In genomic region chr1:89598450-89599331, GRCh38 we compare ENCODE assay signal across 8 cellular contexts. TPM values are rescaled to one million over a fixed set of nuclear protein-coding genes. Genes with fewer than 3 reads are reported as not detected.
DNase-seq lines count a peak whose midpoint lies in the region; ATAC-seq, FAIRE-seq and TF ChIP-seq lines count a peak whose summit lies in the region.

No MANE protein-coding gene starts in this region.

- no TSS peak for BruUV-seq in MCF 10A (replicated peaks; lab: Mats Ljungman, UMichigan)

- H3K4me1 ChIP-seq in aorta (ENCODE audit: control insufficient read depth in 1 of 2, insufficient read depth in 2 of 2, low read length in 2 of 2): no peaks in the 10 kb centered on the region

- CTCF ChIA-PET in MCF 10A (lab: Yijun Ruan, JAX): interaction anchor here (0.6 to 4.9 kb wide), 25 partner anchors 8 to 945 kb away, joined by 3 to 58 read pairs (median 4); no protein-coding TSS in a partner anchor

- peak; percentile 46 for ATAC-seq in HG03520 (IDR thresholded peaks at IDR 0.05; ENCODE audit: unreplicated experiment)
- no peak for ATAC-seq in GM21447 (IDR thresholded peaks at IDR 0.05; ENCODE audit: unreplicated experiment)
- ATAC-seq in aorta (ENCODE audit: low FRiP score): no peak
- no peak for ATAC-seq in GM18868 (IDR thresholded peaks at IDR 0.05; ENCODE audit: unreplicated experiment)

- H3K4me3 ChIP-seq in aorta (ENCODE audit: low read length in 2 of 2): no peak overlapping the region

- H3K27ac ChIP-seq in aorta (ENCODE audit: low read depth in 1 of 2, low read length in 2 of 2): no peak overlapping the region

- no peak overlapping the region for H3K4me3 Mint-ChIP-seq in MCF 10A (ENCODE audit: unreplicated experiment)

- no peaks in the 10 kb centered on the region for H3K36me3 ChIP-seq in aorta (ENCODE audit: control insufficient read depth in 1 of 2, insufficient read depth in 2 of 2, low read length in 1 of 2)

- no peaks in the 10 kb centered on the region for H3K9me3 Mint-ChIP-seq in MCF 10A (ENCODE audit: unreplicated experiment)

- no peaks in the 10 kb centered on the region for H3K27me3 Mint-ChIP-seq in MCF 10A (ENCODE audit: insufficient read depth, unreplicated experiment)

- POLR2A ChIA-PET in MCF 10A (lab: Yijun Ruan, JAX): interaction anchor here (1.0 kb wide), 2 partner anchors 17 to 113 kb away, joined by 4 read pairs; no protein-coding TSS in a partner anchor

- peak; percentile 53 for TF ChIP-seq CTCF in MCF 10A (IDR thresholded peaks at IDR 0.05; ENCODE audit: unreplicated experiment)

- H3K9me3 ChIP-seq in aorta (ENCODE audit: control insufficient read depth, low read length): no peaks in the 10 kb centered on the region

- peak; percentile 94 for FAIRE-seq in G401.6 (lab: Jason Lieb, UNC)

- H3K27ac Mint-ChIP-seq in MCF 10A (ENCODE audit: low read depth, unreplicated experiment): no peak overlapping the region

- H3K4me1 Mint-ChIP-seq in MCF 10A (ENCODE audit: insufficient read depth, unreplicated experiment): peaks cover 21% of the 10 kb centered on the region

- 63 to 66% methylated on average over 5 of the region's 5 CpGs for WGBS in aorta, 2 donors

- no peaks in the 10 kb centered on the region for H3K36me3 Mint-ChIP-seq in MCF 10A (ENCODE audit: insufficient read depth, unreplicated experiment)

- intact Hi-C loops in MCF 10A (cut with micrococcal nuclease): loop anchor here (1.0 kb wide), 3 partner anchors 78 to 165 kb away; no protein-coding TSS in a partner anchor
- intact Hi-C loops in aorta (cut with DNase I): loop anchor here (5.0 to 10.0 kb wide), 2 partner anchors 64 to 116 kb away; no protein-coding TSS in a partner anchor

- DNase-seq in NOMO-1 treated with DMSO at 0.1 percent for 48 hours (lab: John Stamatoyannopoulos, UW; ENCODE audit: unreplicated experiment) (peak; percentile 38), MCF 10A (ENCODE audit: unreplicated experiment) (peak; percentile 61), kidney glomerular epithelial cell (lab: John Stamatoyannopoulos, UW) (peak; percentile 50), aorta (no peak)

- no peaks in the 10 kb centered on the region for H3K27me3 ChIP-seq in aorta (ENCODE audit: control insufficient read depth in 1 of 2, insufficient read depth in 2 of 2, low read length in 1 of 2)

RNA-seq across cellular contexts. Expression of gene LRRC8C, which starts 34.2 kb away (rescaled TPM):
- total RNA-seq in MCF 10A (2022): 4.4 TPM in 2 replicates
- 10 to 100 TPM in 1 of 2 donors, 1 to 10 TPM in 1; 9.0 to 14.4 TPM for total RNA-seq in aorta
- polyA plus RNA-seq in aorta: 1 to 10 TPM in 1 of 2 donors, under 1 TPM in 1; 0.75 to 2.2 TPM

Comparison
In these comparisons a context has a peak if more than half of its experiments do, and no peak if none do; other contexts are left out.
1. DNase-seq: peak in NOMO-1 treated with DMSO at 0.1 percent for 48 hours (single experiment), MCF 10A (single experiment) and kidney glomerular epithelial cell (single experiment); none in aorta (0 of 2).